In genomic region chr6:52399511-52400315, GRCh38 we compare ENCODE assay signal across 8 cellular contexts. TPM values are rescaled to one million over a fixed set of nuclear protein-coding genes. Genes with fewer than 3 reads are reported as not detected.
DNase-seq lines count a peak whose midpoint lies in the region; ATAC-seq and TF ChIP-seq lines count a peak whose summit lies in the region.

No MANE protein-coding gene starts in this region.

- H3K4me1 Mint-ChIP-seq in CD8-positive, alpha-beta T cell (ENCODE audit: low read depth) = peaks cover 82% of the 10 kb centered on the region

- TF ChIP-seq EP300 in SK-N-SH (IDR thresholded peaks at IDR 0.05; ENCODE audit: borderline replicate concordance in 1 of 2, low read depth in 1 of 2, low read length in 1 of 2) = no peak

- TF ChIP-seq CTCF in CD8-positive, alpha-beta T cell (IDR thresholded peaks at IDR 0.05) = peak; percentile 96
- TF ChIP-seq CTCF in SK-N-SH (IDR thresholded peaks at IDR 0.05) = peak; percentile 89
- TF ChIP-seq CTCF in upper lobe of right lung (IDR thresholded peaks at IDR 0.05) = peak; percentile 84

- peak; percentile 91 for TF ChIP-seq RAD21 in SK-N-SH (IDR thresholded peaks at IDR 0.05; ENCODE audit: low read length)

- no peaks in the 10 kb centered on the region for H3K9me2 ChIP-seq in SK-N-SH

- DNase-seq in CD8-positive, alpha-beta T cell = peak in 4 of 7 experiments; percentile 25 to 66 (median 34)
- DNase-seq in M059J (ENCODE audit: low read depth) (peak; percentile 74), SK-N-SH (peak; percentile 70), cerebellar cortex (ENCODE audit: low spot score) (peak; percentile 69), left lobe of liver (ENCODE audit: low spot score) (no peak), upper lobe of right lung (no peak)

- H3K27ac Mint-ChIP-seq in CD8-positive, alpha-beta T cell = peak overlapping the region; percentile 93

- H3K79me2 ChIP-seq in SK-N-SH (ENCODE audit: insufficient read depth) = no peaks in the 10 kb centered on the region

- no peaks in the 10 kb centered on the region for H4K20me1 ChIP-seq in SK-N-SH (ENCODE audit: insufficient read depth)

- peaks cover 7% of the 10 kb centered on the region for H3K36me3 ChIP-seq in CD8-positive, alpha-beta T cell (ENCODE audit: insufficient read depth, low read length)
- H3K36me3 ChIP-seq in SK-N-SH (replicated peaks in 1 of 2; ENCODE audit: control insufficient read depth in 1 of 2, insufficient read depth in 2 of 2, low read length in 1 of 2) (peaks cover 0 to 3% of the 10 kb centered on the region in 2 experiments), upper lobe of right lung (peaks cover 5% of the 10 kb centered on the region)

- CTCF ChIA-PET in CD8-positive, alpha-beta T cell (lab: Charles Lee) = interaction anchor here (0.6 to 14.3 kb wide), 21 partner anchors 11 to 596 kb away, joined by 3 to 229 read pairs (median 4); partner anchors contain the start of genes EFHC1, GSTA4, MCM3 and PAQR8
- CTCF ChIA-PET in SK-N-SH (lab: Yijun Ruan, JAX) = interaction anchor here (0.6 to 10.0 kb wide), 39 partner anchors 9 to 1624 kb away, joined by 3 to 119 read pairs (median 4); partner anchors contain the start of genes MCM3 and PAQR8

- no peaks in the 10 kb centered on the region for H3K27me3 Mint-ChIP-seq in CD8-positive, alpha-beta T cell (ENCODE audit: low read depth)

- POLR2A ChIA-PET in CD8-positive, alpha-beta T cell (lab: Charles Lee) = interaction anchor here (0.7 to 7.3 kb wide), 9 partner anchors 9 to 265 kb away, joined by 3 to 68 read pairs (median 5); partner anchors contain the start of genes EFHC1, MCM3 and PAQR8
- POLR2A ChIA-PET in SK-N-SH (lab: Yijun Ruan, JAX) = no interaction called here

- H3K9me3 ChIP-seq in CD8-positive, alpha-beta T cell (ENCODE audit: low read length) = no peaks in the 10 kb centered on the region
- H3K9me3 ChIP-seq in SK-N-SH = no peaks in the 10 kb centered on the region
- H3K9me3 ChIP-seq in upper lobe of right lung = no peaks in the 10 kb centered on the region

- peak overlapping the region; percentile 45 for H3K27ac ChIP-seq in CD8-positive, alpha-beta T cell (ENCODE audit: low read depth, low read length)
- H3K27ac ChIP-seq in SK-N-SH (ENCODE audit: low read depth in 2 of 2, low read length in 1 of 2) (no peak overlapping the region; a peak in 1 of 4 replicates), upper lobe of right lung (no peak overlapping the region)

- no peak overlapping the region for H3K4me2 ChIP-seq in SK-N-SH

- H3K36me3 Mint-ChIP-seq in CD8-positive, alpha-beta T cell = peaks cover 25% of the 10 kb centered on the region

- H3K9ac ChIP-seq in SK-N-SH = no peak overlapping the region

- no peak overlapping the region for H2AFZ ChIP-seq in SK-N-SH (ENCODE audit: low read depth)

- no peak overlapping the region for H3K4me3 ChIP-seq in CD8-positive, alpha-beta T cell (ENCODE audit: low read depth, low read length)
- no peak overlapping the region; a peak in 1 of 4 replicates for H3K4me3 ChIP-seq in SK-N-SH (ENCODE audit: low read depth in 2 of 2, low read length in 1 of 2)
- no peak overlapping the region for H3K4me3 ChIP-seq in upper lobe of right lung

- intact Hi-C loops in CD8-positive, alpha-beta T cell (cut with DNase I, micrococcal nuclease) = loop anchor here (1.0 to 10.0 kb wide), 10 partner anchors 10 to 595 kb away; partner anchors contain the start of genes PAQR8 (in 2 of the 2) and GSTA4 (in 1 of the 2)
- intact Hi-C loops in upper lobe of right lung (cut with DNase I) = loop anchor here (10.0 kb wide), 1 partner anchor 95 kb away; no protein-coding TSS in a partner anchor

- no peaks in the 10 kb centered on the region for H3K27me3 ChIP-seq in CD8-positive, alpha-beta T cell (ENCODE audit: insufficient read depth, low read length)
- H3K27me3 ChIP-seq in SK-N-SH (ENCODE audit: insufficient read depth) (no peaks in the 10 kb centered on the region), upper lobe of right lung (no peaks in the 10 kb centered on the region)

- peaks cover 7% of the 10 kb centered on the region for H3F3A ChIP-seq in SK-N-SH (replicated peaks; ENCODE audit: insufficient read depth)

- peak; percentile 52 for ATAC-seq in CD8-positive, alpha-beta T cell
- ATAC-seq in GM18861 (IDR thresholded peaks at IDR 0.05; ENCODE audit: unreplicated experiment) (peak; percentile 38), left lobe of liver (peak; percentile 98), upper lobe of right lung (peak; percentile 88), GM19395 (IDR thresholded peaks at IDR 0.05; ENCODE audit: unreplicated experiment) (no peak)

- peak overlapping the region; percentile 53 for H3K4me3 Mint-ChIP-seq in CD8-positive, alpha-beta T cell

- H3K4me1 ChIP-seq in CD8-positive, alpha-beta T cell (ENCODE audit: insufficient read depth, low read length) = peaks cover 71% of the 10 kb centered on the region
- H3K4me1 ChIP-seq in SK-N-SH (ENCODE audit: control insufficient read depth in 1 of 2, insufficient read depth in 2 of 2, low read depth in 1 of 2, low read length in 1 of 2) (peaks cover 6 to 16% of the 10 kb centered on the region in 2 experiments; a peak in 2 of 4 replicates), upper lobe of right lung (no peaks in the 10 kb centered on the region)

- WGBS in SK-N-SH (ENCODE audit: low lambda C conversion rate) = 28% methylated on average over 3 of the region's 3 CpGs

- peaks cover 3% of the 10 kb centered on the region for H3K9me3 Mint-ChIP-seq in CD8-positive, alpha-beta T cell

TF ChIP-seq in SK-N-SH, 30 proteins besides CTCF, POLR2A, EP300 and RAD21:
- peak; percentile 7 for TF ChIP-seq CHD2 (IDR thresholded peaks at IDR 0.05; ENCODE audit: low read length, partially characterized antibody)
- 0 out of 2 replicates have a peak, but pooled peaks have one; percentile 28 for TF ChIP-seq FOSL2 (IDR thresholded peaks at IDR 0.05; ENCODE audit: borderline replicate concordance, low read depth)
- TF ChIP-seq MXI1 (IDR thresholded peaks at IDR 0.05; ENCODE audit: low read depth, low read length) = no peak
- peak; percentile 77 for TF ChIP-seq SMC3 (IDR thresholded peaks at IDR 0.05; ENCODE audit: low read depth, low read length)
- peak; percentile 56 for TF ChIP-seq RCOR1 (IDR thresholded peaks at IDR 0.05; ENCODE audit: low read length)

RNA-seq across cellular contexts. Expression of gene EFHC1, which starts 20.4 kb away (rescaled TPM):
- total RNA-seq in CD8-positive, alpha-beta T cell = 1 to 10 TPM; 5.1 to 6.9 TPM
- 25.1 and 44.4 TPM in 2 replicates for total RNA-seq in M059J (2014; rRNA removed; shearing (Covaris generic))
- 39.4 and 54.3 TPM in 2 replicates for polyA plus RNA-seq in SK-N-SH (2012; rRNA removed)
- 20.2 and 22.6 TPM in 2 replicates for polyA plus RNA-seq in SK-N-SH (2012; cell fraction: cytosol; rRNA removed)
- polyA plus RNA-seq in SK-N-SH (2012; cell fraction: nucleus; rRNA removed) = 204 and 279 TPM in 2 replicates
- total RNA-seq in left lobe of liver (3.9 TPM), upper lobe of right lung (16.8 TPM)

RNA-seq across cellular contexts. Expression of gene PAQR8, which starts 37.8 kb away (rescaled TPM):
- 1 to 10 TPM; 1.8 to 2.2 TPM for total RNA-seq in CD8-positive, alpha-beta T cell
- 4.9 and 9.9 TPM in 2 replicates for total RNA-seq in M059J (2014; rRNA removed; shearing (Covaris generic))
- polyA plus RNA-seq in SK-N-SH (2012; rRNA removed) = 2.3 and 2.4 TPM in 2 replicates
- 2.2 and 3.1 TPM in 2 replicates for polyA plus RNA-seq in SK-N-SH (2012; cell fraction: cytosol; rRNA removed)
- polyA plus RNA-seq in SK-N-SH (2012; cell fraction: nucleus; rRNA removed) = 0.55 and 0.86 TPM in 2 replicates
- total RNA-seq in left lobe of liver (0.75 TPM), upper lobe of right lung (5.8 TPM)

Comparison
In these comparisons a context has a peak if more than half of its experiments do, and no peak if none do; other contexts are left out.
1. DNase-seq: peak in CD8-positive, alpha-beta T cell (4 of 7), M059J (single experiment), SK-N-SH (single experiment) and cerebellar cortex (single experiment); none in left lobe of liver (single experiment) and upper lobe of right lung (single experiment).
2. Peak in every context shown above with its lines, with median percentiles within 50 percentile points of each other: CTCF ChIP-seq.